In the genomic region with DNA sequence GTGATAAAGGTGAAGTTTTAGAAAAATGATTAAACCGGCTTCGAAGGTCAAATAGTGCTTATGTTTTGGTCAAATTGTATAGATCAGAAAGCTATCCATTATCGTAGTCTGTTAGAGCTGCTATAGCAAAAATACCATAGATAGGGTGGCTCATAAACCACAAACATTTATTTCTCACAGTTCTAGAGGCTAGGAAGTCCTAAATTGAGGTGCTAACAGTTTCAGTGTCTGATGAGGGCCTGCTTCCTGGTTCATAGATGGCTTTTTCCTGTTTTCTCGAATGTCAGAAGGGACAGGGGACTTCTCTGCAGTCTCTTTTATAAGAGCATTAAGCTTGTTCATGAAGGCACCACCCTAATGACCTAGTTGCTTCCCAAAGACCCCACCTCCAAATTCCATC, we compare ENCODE assay signal across 17 cellular contexts.
"Had no signal": no experiment of that assay in that cellular context is flagged by ENCODE, and none has a peak within 500 bp of the region (broad histone marks: within the 10 kb centered on the region; RNA-seq: fewer than 3 reads in every experiment).

No MANE protein-coding gene starts in this region.

- H3K27me3 ChIP-seq: heart left ventricle, pancreas had no signal

- H3K27ac Mint-ChIP-seq: naive thymus-derived CD8-positive, alpha-beta T cell; progenitor cell of endocrine pancreas had no signal

- H3K4me1 ChIP-seq: heart left ventricle, pancreas had no signal

- H3K4me3 Mint-ChIP-seq: naive thymus-derived CD8-positive, alpha-beta T cell had no signal

- H3K4me3 ChIP-seq: coronary artery, heart left ventricle, pancreas had no signal

- H3K27ac ChIP-seq: coronary artery, heart left ventricle, pancreas had no signal

- FAIRE-seq: frontal cortex, islet of Langerhans, pancreas, small intestine, urothelium cell line had no signal

- ATAC-seq: heart left ventricle; naive thymus-derived CD8-positive, alpha-beta T cell; pancreas; right cardiac atrium had no signal

- DNase-seq: effector CD4-positive, alpha-beta T cell; heart left ventricle; hippocampal formation; kidney glomerular epithelial cell; naive thymus-derived CD8-positive, alpha-beta T cell; occipital lobe; pancreas; right cardiac atrium; small intestine; stimulated activated CD4-positive, alpha-beta T cell treated with anti-CD3 and anti-CD28 coated beads, Interleukin-2, amount 100 ng/mL, for 48 hours; stimulated activated naive CD4-positive, alpha-beta T cell treated with Interleukin-2 at 50 U/mL for 16 hours; trophoblast cell had no signal

- H3K9me3 ChIP-seq: pancreas had no signal

- H3K27me3 Mint-ChIP-seq: naive thymus-derived CD8-positive, alpha-beta T cell; progenitor cell of endocrine pancreas had no signal

- H3K36me3 ChIP-seq: heart left ventricle, pancreas had no signal
